In genomic region chr9:96027271-96028131, GRCh38 we compare ENCODE assay signal across 1 cellular context.
TF ChIP-seq lines count a peak whose summit lies in the region.

No MANE protein-coding gene starts in this region.

TF ChIP-seq in SK-N-SH, 30 proteins besides CTCF, POLR2A, EP300 and RAD21 (continued from another document):
- TF ChIP-seq TAF1 (IDR thresholded peaks at IDR 0.05; ENCODE audit: borderline replicate concordance, low read depth, low read length), result no peak
- no peak for TF ChIP-seq PBX3 (IDR thresholded peaks at IDR 0.05)
- no peak for TF ChIP-seq REST (IDR thresholded peaks at IDR 0.05; ENCODE audit: low read depth, low read length)
- TF ChIP-seq ZBTB33 (IDR thresholded peaks at IDR 0.05; ENCODE audit: borderline replicate concordance, low read depth), result no peak
- no peak for TF ChIP-seq SMC3 (IDR thresholded peaks at IDR 0.05; ENCODE audit: low read depth, low read length)
- no peak for TF ChIP-seq CHD2 (IDR thresholded peaks at IDR 0.05; ENCODE audit: low read length, partially characterized antibody)
- TF ChIP-seq RXRA (IDR thresholded peaks at IDR 0.05; ENCODE audit: borderline replicate concordance, low read depth), result no peak
- no peak for TF ChIP-seq RFX5 (IDR thresholded peaks at IDR 0.05; ENCODE audit: low read length)
TF ChIP-seq in SK-N-SH: peak in this region for 0.
